9 cellular contexts compared by ENCODE assay signal in genomic region chr1:192538407-192539311, GRCh38. TPM values are rescaled to one million over a fixed set of nuclear protein-coding genes. Genes with fewer than 3 reads are reported as not detected.
DNase-seq lines count a peak whose midpoint lies in the region; ATAC-seq and TF ChIP-seq lines count a peak whose summit lies in the region.
"Had no signal": no experiment of that assay in that cellular context is flagged by ENCODE, and none has a peak within 500 bp of the region (broad histone marks: within the 10 kb centered on the region; RNA-seq: fewer than 3 reads in every experiment).

No MANE protein-coding gene starts in this region.

- no peaks in the 10 kb centered on the region for H3K9me3 Mint-ChIP-seq in osteocyte (ENCODE audit: unreplicated experiment)

- peaks cover 17% of the 10 kb centered on the region for H3K4me1 ChIP-seq in HUES48 (ENCODE audit: control insufficient read depth, insufficient read depth, low read length)

- no peaks in the 10 kb centered on the region for H3K27me3 Mint-ChIP-seq in osteocyte (ENCODE audit: unreplicated experiment)

- H3K4me1 Mint-ChIP-seq in osteocyte (ENCODE audit: unreplicated experiment): peaks cover 37% of the 10 kb centered on the region

- peak overlapping the region; percentile 15 for H3K4me3 Mint-ChIP-seq in osteocyte (ENCODE audit: unreplicated experiment)

- peak overlapping the region; percentile 38 for H3K27ac ChIP-seq in HUES48 (ENCODE audit: low read depth, low read length)
- H3K27ac ChIP-seq: neutrophil had no signal

- peak overlapping the region; percentile 5; the same call in 1 of the 2 replicates for H3K9ac ChIP-seq in HUES48 (ENCODE audit: low read depth, low read length)

- peak; percentile 40 for DNase-seq in GM10248 (ENCODE audit: extremely low spot score)
- DNase-seq in central memory CD4-positive, alpha-beta T cell: peak; percentile 72
- DNase-seq in osteocyte (ENCODE audit: extremely low spot score, unreplicated experiment): no peak
- DNase-seq in NCI-H2107 (lab: John Stamatoyannopoulos, UW): no peak
- DNase-seq in NOMO-1 treated with dmso at 0.1 percent for 144 hours (lab: John Stamatoyannopoulos, UW; ENCODE audit: unreplicated experiment): no peak
- DNase-seq in cerebellum (ENCODE audit: low spot score): no peak

- H3K9me3 ChIP-seq in HUES48 (ENCODE audit: control insufficient read depth, insufficient read depth, low read length): no peaks in the 10 kb centered on the region; the same call in 1 of the 2 replicates
- H3K9me3 ChIP-seq: neutrophil had no signal

- no peaks in the 10 kb centered on the region for H3K36me3 Mint-ChIP-seq in osteocyte (ENCODE audit: unreplicated experiment)

- H3K4me3 ChIP-seq in HUES48 (ENCODE audit: low read depth, low read length): no peak overlapping the region

- ATAC-seq in GM21515 (IDR thresholded peaks at IDR 0.05; ENCODE audit: unreplicated experiment): peak; percentile 89

- H3K36me3 ChIP-seq in HUES48 (ENCODE audit: control insufficient read depth, insufficient read depth, low read length): no peaks in the 10 kb centered on the region
- H3K36me3 ChIP-seq: neutrophil had no signal

- peak overlapping the region; percentile 99 for H3K27ac Mint-ChIP-seq in osteocyte (ENCODE audit: unreplicated experiment)

- H3K27me3 ChIP-seq in HUES48 (ENCODE audit: control insufficient read depth, insufficient read depth, low read length): no peaks in the 10 kb centered on the region
- H3K27me3 ChIP-seq: neutrophil had no signal

- CTCF ChIA-PET in GM10248 (lab: Yijun Ruan, JAX): interaction anchor here (1.0 to 2.1 kb wide), 11 partner anchors 10 to 51 kb away, joined by 3 to 12 read pairs (median 4); no protein-coding TSS in a partner anchor

- POLR2A ChIA-PET in GM10248 (lab: Yijun Ruan, JAX): interaction anchor here (0.9 to 1.8 kb wide), 3 partner anchors 12 to 39 kb away, joined by 3 to 4 read pairs (median 3); no protein-coding TSS in a partner anchor

- TF ChIP-seq CTCF in GM10248 (IDR thresholded peaks at IDR 0.05; ENCODE audit: control extremely low read depth, extremely low read depth, low read depth, missing control alignments): no peak
- TF ChIP-seq CTCF in osteocyte (IDR thresholded peaks at IDR 0.05): no peak

RNA-seq across cellular contexts. Expression of gene RGS1, which starts 36.9 kb away (rescaled TPM):
- total RNA-seq in osteocyte (not detected in 2 replicates), cerebellum (14.8 TPM)

Comparison
In these comparisons a context has a peak if more than half of its experiments do, and no peak if none do; other contexts are left out.
1. DNase-seq: peak in GM10248 (single experiment) and central memory CD4-positive, alpha-beta T cell (single experiment); none in osteocyte (single experiment), NCI-H2107 (single experiment), NOMO-1 treated with dmso at 0.1 percent for 144 hours (single experiment) and cerebellum (single experiment).
2. RNA of gene RGS1, which starts 36.9 kb away (total RNA-seq): 14.8 TPM in cerebellum (single experiment); not detected in osteocyte; every median in the first group is over 10 times any median in the second.